Comparison of ENCODE assay signal across 8 cellular contexts in genomic region chr12:121796855-121797751, GRCh38. TPM values are rescaled to one million over a fixed set of nuclear protein-coding genes. Genes with fewer than 3 reads are reported as not detected.
DNase-seq lines count a peak whose midpoint lies in the region; ATAC-seq and TF ChIP-seq lines count a peak whose summit lies in the region.

No MANE protein-coding gene starts in this region.

- H3K27ac ChIP-seq in body of pancreas = peak overlapping the region; percentile 96 to 100 (median 100)

- H3K4me1 ChIP-seq in body of pancreas = peaks cover 86% of the 10 kb centered on the region

- peak; percentile 73 for DNase-seq in SIG-M5 treated with dmso at 0.1 percent for 504 hours (lab: John Stamatoyannopoulos, UW; ENCODE audit: unreplicated experiment)
- no peak for DNase-seq in SIG-M5 (lab: John Stamatoyannopoulos, UW)
- peak; percentile 61 to 86 for DNase-seq in NCI-H526 (lab: John Stamatoyannopoulos, UW)
- DNase-seq in body of pancreas = peak; percentile 97 to 100 (median 99)
- DNase-seq in hippocampal formation (lab: John Stamatoyannopoulos, UW) = peak; percentile 60 to 81
- DNase-seq in posterior vena cava (ENCODE audit: low spot score) = peak; percentile 98
- no peak for DNase-seq in activated CD4-positive, CD25-positive, alpha-beta regulatory T cell (lab: John Stamatoyannopoulos, UW)
- no peak for DNase-seq in NCI-H128 (lab: John Stamatoyannopoulos, UW; ENCODE audit: unreplicated experiment)

- H3K9me3 ChIP-seq in body of pancreas = no peaks in the 10 kb centered on the region

- ATAC-seq in body of pancreas = peak; percentile 64

- no peaks in the 10 kb centered on the region for H3K27me3 ChIP-seq in body of pancreas

- WGBS in body of pancreas, 2 donors = 13% methylated on average over 27 to 39 of the region's 39 CpGs

- intact Hi-C loops in body of pancreas (cut with DNase I) (loop anchor here (10.0 kb wide), 1 partner anchor 88 kb away; the partner anchor contains the start of gene PSMD9), posterior vena cava (cut with DNase I) (loop anchor here in 1 of 2 donors (5.0 kb wide), 1 partner anchor 90 kb away; the partner anchor contains the start of gene PSMD9)

- H3K36me3 ChIP-seq in body of pancreas (replicated peaks in 1 of 2; ENCODE audit: insufficient read depth in 1 of 2, low read depth in 2 of 2) = no peaks in the 10 kb centered on the region

- peak; percentile 13 to 76 (median 54) for TF ChIP-seq CTCF in body of pancreas (IDR thresholded peaks at IDR 0.05)

- TF ChIP-seq POLR2A in body of pancreas (IDR thresholded peaks at IDR 0.05) = peak; percentile 76 to 83 (median 82)

- no peak overlapping the region for H3K4me3 ChIP-seq in body of pancreas

RNA-seq across cellular contexts. Expression of gene RHOF, which starts 3.6 kb away (rescaled TPM):
- total RNA-seq in body of pancreas (10 to 100 TPM in 1 of 2 donors, 1 to 10 TPM in 1; 9.9 to 10.2 TPM), posterior vena cava (10 to 100 TPM in 1 of 2 donors, 1 to 10 TPM in 1; 5.3 to 10.4 TPM)

RNA-seq across cellular contexts. Expression of gene SETD1B, which starts 6.7 kb away (rescaled TPM):
- total RNA-seq in body of pancreas (10 to 100 TPM in 1 of 2 donors, 1 to 10 TPM in 1; 9.1 to 15.8 TPM), posterior vena cava (10 to 100 TPM; 20.2 to 20.9 TPM)

Comparison
In these comparisons a context has a peak if more than half of its experiments do, and no peak if none do; other contexts are left out.
1. DNase-seq: peak in SIG-M5 treated with dmso at 0.1 percent for 504 hours (single experiment), NCI-H526 (2 of 2), body of pancreas (4 of 4), hippocampal formation (2 of 2) and posterior vena cava (single experiment); none in SIG-M5 (single experiment), activated CD4-positive, CD25-positive, alpha-beta regulatory T cell (0 of 4) and NCI-H128 (single experiment).